Comparison of ENCODE assay signal across 1 cellular context in genomic region chr16:70159355-70160348, GRCh38.
TF ChIP-seq lines count a peak whose summit lies in the region.

No MANE protein-coding gene starts in this region.

TF ChIP-seq in SK-N-SH, 30 proteins besides CTCF, POLR2A, EP300 and RAD21:
- TF ChIP-seq RFX5 (IDR thresholded peaks at IDR 0.05; ENCODE audit: low read length) = no peak
- no peak for TF ChIP-seq TCF12 (IDR thresholded peaks at IDR 0.05)
- TF ChIP-seq TEAD4 (IDR thresholded peaks at IDR 0.05; ENCODE audit: borderline replicate concordance, insufficient read depth) = no peak
- TF ChIP-seq PBX3 (IDR thresholded peaks at IDR 0.05) = no peak
- no peak for TF ChIP-seq YY1 (IDR thresholded peaks at IDR 0.05; ENCODE audit: low read depth)
- no peak for TF ChIP-seq JUND (IDR thresholded peaks at IDR 0.05)
- no peak for TF ChIP-seq FOXJ3 (CRISPR knock-in tag; IDR thresholded peaks at IDR 0.05)
- no peak for TF ChIP-seq CHD2 (IDR thresholded peaks at IDR 0.05; ENCODE audit: low read length, partially characterized antibody)
- TF ChIP-seq EZH2phosphoT487 (IDR thresholded peaks at IDR 0.05; ENCODE audit: borderline replicate concordance, low read depth) = no peak
- TF ChIP-seq SIN3A (IDR thresholded peaks at IDR 0.05; ENCODE audit: borderline replicate concordance, low read depth, low read length) = no peak
TF ChIP-seq in SK-N-SH: peak in this region for 0.
